1 cellular context compared by ENCODE assay signal in the genomic region with DNA sequence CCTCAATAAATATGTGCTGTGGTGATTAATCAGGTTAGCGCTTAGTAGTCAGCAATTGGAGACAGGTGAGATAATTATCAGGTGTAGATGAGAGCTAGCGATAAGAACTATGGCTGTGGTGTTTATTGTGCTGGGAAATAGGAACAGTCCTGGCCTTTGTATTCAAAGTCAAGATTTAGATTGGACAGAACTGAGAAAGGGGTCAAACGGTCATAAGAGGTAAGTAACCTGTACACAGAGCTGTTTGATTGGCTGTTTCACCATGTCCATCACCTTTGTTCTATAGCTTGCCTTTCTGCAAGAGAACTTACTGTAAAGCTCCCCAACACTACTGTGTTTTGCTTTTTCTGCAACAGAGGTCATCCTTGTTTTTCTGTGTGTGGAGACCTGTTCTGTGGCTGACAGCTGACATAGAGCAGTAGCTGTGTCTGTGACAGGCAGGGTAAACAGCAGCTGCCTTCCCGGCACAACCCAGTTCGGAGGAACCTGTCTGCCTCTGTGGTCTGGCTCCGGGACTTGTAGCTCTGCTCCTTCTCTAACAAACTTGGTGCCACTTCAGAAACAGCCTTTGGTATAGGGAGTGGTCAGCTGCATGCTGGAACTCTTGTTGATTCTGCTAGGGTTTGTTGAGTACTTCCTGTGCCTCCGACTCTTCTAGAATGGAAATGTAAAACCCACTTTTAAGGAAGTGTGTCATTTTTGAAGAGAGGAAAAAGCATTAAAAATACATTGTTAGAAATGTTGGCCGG.
TF ChIP-seq lines count a peak whose summit lies in the region.

No MANE protein-coding gene starts in this region.

TF ChIP-seq in K562, 482 proteins besides CTCF, POLR2A, EP300 and RAD21:
- TF ChIP-seq ZNF146 (CRISPR knock-in tag; IDR thresholded peaks at IDR 0.05; ENCODE audit: unreplicated experiment) (no peak), NFYB (IDR thresholded peaks at IDR 0.05; ENCODE audit: extremely low read depth, insufficient read length) (peak; percentile 36), OTX1 (CRISPR knock-in tag; IDR thresholded peaks at IDR 0.05) (no peak), EGR1 (conservative IDR thresholded peaks at IDR 0.05) (no peak), DNMT1 (IDR thresholded peaks at IDR 0.05) (no peak), SRSF1 (IDR thresholded peaks at IDR 0.05; ENCODE audit: low read depth, low read length) (no peak)
- TF ChIP-seq, protein P1, sequence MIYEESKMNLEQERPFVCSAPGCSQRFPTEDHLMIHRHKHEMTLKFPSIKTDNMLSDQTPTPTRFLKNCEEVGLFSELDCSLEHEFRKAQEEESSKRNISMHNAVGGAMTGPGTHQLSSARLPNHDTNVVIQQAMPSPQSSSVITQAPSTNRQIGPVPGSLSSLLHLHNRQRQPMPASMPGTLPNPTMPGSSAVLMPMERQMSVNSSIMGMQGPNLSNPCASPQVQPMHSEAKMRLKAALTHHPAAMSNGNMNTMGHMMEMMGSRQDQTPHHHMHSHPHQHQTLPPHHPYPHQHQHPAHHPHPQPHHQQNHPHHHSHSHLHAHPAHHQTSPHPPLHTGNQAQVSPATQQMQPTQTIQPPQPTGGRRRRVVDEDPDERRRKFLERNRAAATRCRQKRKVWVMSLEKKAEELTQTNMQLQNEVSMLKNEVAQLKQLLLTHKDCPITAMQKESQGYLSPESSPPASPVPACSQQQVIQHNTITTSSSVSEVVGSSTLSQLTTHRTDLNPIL (CRISPR knock-in tag; IDR thresholded peaks at IDR 0.05) = no peak
- TF ChIP-seq, protein P2, sequence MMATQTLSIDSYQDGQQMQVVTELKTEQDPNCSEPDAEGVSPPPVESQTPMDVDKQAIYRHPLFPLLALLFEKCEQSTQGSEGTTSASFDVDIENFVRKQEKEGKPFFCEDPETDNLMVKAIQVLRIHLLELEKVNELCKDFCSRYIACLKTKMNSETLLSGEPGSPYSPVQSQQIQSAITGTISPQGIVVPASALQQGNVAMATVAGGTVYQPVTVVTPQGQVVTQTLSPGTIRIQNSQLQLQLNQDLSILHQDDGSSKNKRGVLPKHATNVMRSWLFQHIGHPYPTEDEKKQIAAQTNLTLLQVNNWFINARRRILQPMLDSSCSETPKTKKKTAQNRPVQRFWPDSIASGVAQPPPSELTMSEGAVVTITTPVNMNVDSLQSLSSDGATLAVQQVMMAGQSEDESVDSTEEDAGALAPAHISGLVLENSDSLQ (IDR thresholded peaks at IDR 0.05) = peak; percentile 70
- TF ChIP-seq, protein P3, sequence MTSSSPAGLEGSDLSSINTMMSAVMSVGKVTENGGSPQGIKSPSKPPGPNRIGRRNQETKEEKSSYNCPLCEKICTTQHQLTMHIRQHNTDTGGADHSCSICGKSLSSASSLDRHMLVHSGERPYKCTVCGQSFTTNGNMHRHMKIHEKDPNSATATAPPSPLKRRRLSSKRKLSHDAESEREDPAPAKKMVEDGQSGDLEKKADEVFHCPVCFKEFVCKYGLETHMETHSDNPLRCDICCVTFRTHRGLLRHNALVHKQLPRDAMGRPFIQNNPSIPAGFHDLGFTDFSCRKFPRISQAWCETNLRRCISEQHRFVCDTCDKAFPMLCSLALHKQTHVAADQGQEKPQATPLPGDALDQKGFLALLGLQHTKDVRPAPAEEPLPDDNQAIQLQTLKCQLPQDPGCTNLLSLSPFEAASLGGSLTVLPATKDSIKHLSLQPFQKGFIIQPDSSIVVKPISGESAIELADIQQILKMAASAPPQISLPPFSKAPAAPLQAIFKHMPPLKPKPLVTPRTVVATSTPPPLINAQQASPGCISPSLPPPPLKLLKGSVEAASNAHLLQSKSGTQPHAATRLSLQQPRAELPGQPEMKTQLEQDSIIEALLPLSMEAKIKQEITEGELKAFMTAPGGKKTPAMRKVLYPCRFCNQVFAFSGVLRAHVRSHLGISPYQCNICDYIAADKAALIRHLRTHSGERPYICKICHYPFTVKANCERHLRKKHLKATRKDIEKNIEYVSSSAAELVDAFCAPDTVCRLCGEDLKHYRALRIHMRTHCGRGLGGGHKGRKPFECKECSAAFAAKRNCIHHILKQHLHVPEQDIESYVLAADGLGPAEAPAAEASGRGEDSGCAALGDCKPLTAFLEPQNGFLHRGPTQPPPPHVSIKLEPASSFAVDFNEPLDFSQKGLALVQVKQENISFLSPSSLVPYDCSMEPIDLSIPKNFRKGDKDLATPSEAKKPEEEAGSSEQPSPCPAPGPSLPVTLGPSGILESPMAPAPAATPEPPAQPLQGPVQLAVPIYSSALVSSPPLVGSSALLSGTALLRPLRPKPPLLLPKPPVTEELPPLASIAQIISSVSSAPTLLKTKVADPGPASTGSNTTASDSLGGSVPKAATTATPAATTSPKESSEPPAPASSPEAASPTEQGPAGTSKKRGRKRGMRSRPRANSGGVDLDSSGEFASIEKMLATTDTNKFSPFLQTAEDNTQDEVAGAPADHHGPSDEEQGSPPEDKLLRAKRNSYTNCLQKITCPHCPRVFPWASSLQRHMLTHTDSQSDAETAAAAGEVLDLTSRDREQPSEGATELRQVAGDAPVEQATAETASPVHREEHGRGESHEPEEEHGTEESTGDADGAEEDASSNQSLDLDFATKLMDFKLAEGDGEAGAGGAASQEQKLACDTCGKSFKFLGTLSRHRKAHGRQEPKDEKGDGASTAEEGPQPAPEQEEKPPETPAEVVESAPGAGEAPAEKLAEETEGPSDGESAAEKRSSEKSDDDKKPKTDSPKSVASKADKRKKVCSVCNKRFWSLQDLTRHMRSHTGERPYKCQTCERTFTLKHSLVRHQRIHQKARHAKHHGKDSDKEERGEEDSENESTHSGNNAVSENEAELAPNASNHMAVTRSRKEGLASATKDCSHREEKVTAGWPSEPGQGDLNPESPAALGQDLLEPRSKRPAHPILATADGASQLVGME (CRISPR knock-in tag; IDR thresholded peaks at IDR 0.05) = no peak
